Comparison of ENCODE assay signal across 8 cellular contexts in the genomic region with DNA sequence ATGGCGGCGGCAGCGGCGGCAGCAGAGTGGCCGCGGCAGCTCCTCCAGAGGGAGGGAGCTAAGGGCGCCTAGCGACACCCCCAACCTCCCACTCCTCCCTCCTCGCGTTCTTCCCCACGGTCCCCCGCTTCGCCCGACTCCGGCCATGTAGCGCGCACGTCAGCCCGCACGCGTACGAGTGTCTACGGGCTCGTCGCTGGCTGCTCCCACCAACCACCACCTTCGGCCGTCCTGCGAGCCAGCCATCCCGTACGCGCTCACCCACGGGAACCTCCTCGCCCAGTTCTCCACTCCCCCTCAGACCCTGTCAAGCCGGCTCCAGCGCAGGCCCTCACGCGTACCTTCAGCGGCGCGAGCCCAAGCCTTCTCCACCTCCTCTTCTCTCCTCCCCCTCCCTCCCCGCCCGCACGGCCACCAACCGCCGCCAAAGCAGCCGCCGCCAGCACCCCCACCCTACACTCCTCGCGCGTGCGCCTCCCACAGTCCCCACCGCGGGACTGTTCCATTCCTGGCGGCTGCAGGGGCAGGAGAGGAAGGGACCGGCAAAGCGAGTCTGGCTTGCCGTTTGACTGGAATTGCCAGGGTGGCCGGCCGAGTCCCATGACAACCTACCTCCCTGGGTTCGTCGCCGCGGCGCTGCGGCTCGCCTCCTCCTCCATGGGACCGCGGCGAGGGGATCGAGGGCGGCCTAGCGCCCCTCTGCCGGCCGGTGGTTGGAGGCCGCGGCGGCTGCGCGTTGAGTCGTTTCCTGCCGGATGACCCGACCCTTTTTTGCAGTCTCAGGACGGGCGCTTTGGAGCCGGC. TPM values are rescaled to one million over a fixed set of nuclear protein-coding genes. Genes with fewer than 3 reads are reported as not detected.
DNase-seq lines count a peak whose midpoint lies in the region; ATAC-seq and TF ChIP-seq lines count a peak whose summit lies in the region.

A gene (plus strand): TSS at position 774 of the 804 bp plus-strand sequence. CDS start 20,689 bp downstream, outside the sequence.
A gene with protein sequence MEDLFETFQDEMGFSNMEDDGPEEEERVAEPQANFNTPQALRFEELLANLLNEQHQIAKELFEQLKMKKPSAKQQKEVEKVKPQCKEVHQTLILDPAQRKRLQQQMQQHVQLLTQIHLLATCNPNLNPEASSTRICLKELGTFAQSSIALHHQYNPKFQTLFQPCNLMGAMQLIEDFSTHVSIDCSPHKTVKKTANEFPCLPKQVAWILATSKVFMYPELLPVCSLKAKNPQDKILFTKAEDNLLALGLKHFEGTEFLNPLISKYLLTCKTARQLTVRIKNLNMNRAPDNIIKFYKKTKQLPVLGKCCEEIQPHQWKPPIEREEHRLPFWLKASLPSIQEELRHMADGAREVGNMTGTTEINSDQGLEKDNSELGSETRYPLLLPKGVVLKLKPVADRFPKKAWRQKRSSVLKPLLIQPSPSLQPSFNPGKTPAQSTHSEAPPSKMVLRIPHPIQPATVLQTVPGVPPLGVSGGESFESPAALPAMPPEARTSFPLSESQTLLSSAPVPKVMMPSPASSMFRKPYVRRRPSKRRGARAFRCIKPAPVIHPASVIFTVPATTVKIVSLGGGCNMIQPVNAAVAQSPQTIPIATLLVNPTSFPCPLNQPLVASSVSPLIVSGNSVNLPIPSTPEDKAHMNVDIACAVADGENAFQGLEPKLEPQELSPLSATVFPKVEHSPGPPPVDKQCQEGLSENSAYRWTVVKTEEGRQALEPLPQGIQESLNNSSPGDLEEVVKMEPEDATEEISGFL (minus strand): TSS at position 457 of the 804 bp plus-strand sequence. CDS start 8,338 bp downstream, outside the sequence.

- H3K27me3 ChIP-seq in kidney epithelial cell (ENCODE audit: control insufficient read depth, insufficient read depth, low read length) = no peaks in the 10 kb centered on the region

- no peak for TF ChIP-seq CTCF in kidney epithelial cell (IDR thresholded peaks at IDR 0.05; ENCODE audit: insufficient read depth, low read length, poor library complexity, severe bottlenecking)

- peak within 1 kb of the TSS; percentile 97 for H3K4me3 ChIP-seq in kidney epithelial cell (ENCODE audit: low read depth, low read length)

- peak; percentile 89 for ATAC-seq in HG03432 (IDR thresholded peaks at IDR 0.05; ENCODE audit: unreplicated experiment)

- peak; percentile 79 for TF ChIP-seq POLR2A in GM19193 (IDR thresholded peaks at IDR 0.05; ENCODE audit: extremely low read depth, insufficient read depth, insufficient read length)

- H3K36me3 ChIP-seq in kidney epithelial cell (ENCODE audit: control insufficient read depth, insufficient read depth, low read length) = no peaks in the 10 kb centered on the region

- DNase-seq in Ammon's horn (ENCODE audit: low spot score) = peak; percentile 94
- peak; percentile 69 to 76 for DNase-seq in NCI-H524 (lab: John Stamatoyannopoulos, UW)
- DNase-seq in activated CD4-positive, alpha-beta T cell treated with anti-CD3 and anti-CD28 coated beads for 24 hours (ENCODE audit: low read depth in 2 of 2) = peak; percentile 78 to 82
- peak; percentile 95 for DNase-seq in cerebellum (ENCODE audit: low spot score)
- DNase-seq in kidney epithelial cell (ENCODE audit: low read depth) = peak; percentile 34
- peak; percentile 83 to 84 for DNase-seq in stimulated activated CD4-positive, alpha-beta T cell treated with anti-CD3 and anti-CD28 coated beads, Interleukin-15, amount 100 ng/mL, for 1 hour (ENCODE audit: low read depth in 1 of 2, low spot score in 1 of 2)

RNA-seq across cellular contexts. Expression of the first gene that starts in this region (rescaled TPM):
- total RNA-seq in cerebellum = 55.4 TPM
- total RNA-seq in kidney epithelial cell = 134 and 194 TPM in 2 replicates

RNA-seq across cellular contexts. Expression of the second gene that starts in this region (rescaled TPM):
- total RNA-seq in cerebellum = 215 TPM
- 21.4 and 32.7 TPM in 2 replicates for total RNA-seq in kidney epithelial cell

Comparison
In these comparisons a context has a peak if more than half of its experiments do, and no peak if none do; other contexts are left out.
1. Peak in every context shown above with its lines: DNase-seq, ATAC-seq and H3K4me3 ChIP-seq.
2. DNase-seq: peak in every context shown above with its lines; median percentile 95 in cerebellum; 94 in Ammon's horn; 84 in stimulated activated CD4-positive, alpha-beta T cell treated with anti-CD3 and anti-CD28 coated beads, Interleukin-15, amount 100 ng/mL, for 1 hour; 80 in activated CD4-positive, alpha-beta T cell treated with anti-CD3 and anti-CD28 coated beads for 24 hours; 72 in NCI-H524; 34 in kidney epithelial cell.